In genomic region chr10:77168861-77169260, GRCh38 we compare ENCODE assay signal across 22 cellular contexts.
"Had no signal": no experiment of that assay in that cellular context is flagged by ENCODE, and none has a peak within 500 bp of the region (broad histone marks: within the 10 kb centered on the region; RNA-seq: fewer than 3 reads in every experiment).

No MANE protein-coding gene starts in this region.

- H3K4me3 Mint-ChIP-seq: activated naive CD4-positive, alpha-beta T cell treated with anti-CD3 and anti-CD28 coated beads, Interleukin-2, amount 50 U/mL, for 24 hours; dendritic cell treated with granulocyte-macrophage colony-stimulating factor and Interleukin-4, amounts not matched to agents 40 ng/mL and 50 ng/mL, for 4 days; naive B cell; stimulated activated effector memory CD8-positive, alpha-beta T cell treated with anti-CD3 and anti-CD28 coated beads, Interleukin-12 subunit alpha, Interleukin-12 subunit beta, amount 100 ng/mL, for 72 hours; stimulated activated naive CD8-positive, alpha-beta T cell treated with anti-CD3 and anti-CD28 coated beads, Interleukin-15, amount 100 ng/mL, for 72 hours; WTC11 had no signal

- H3K27me3 ChIP-seq: body of pancreas, esophagus muscularis mucosa, gastrocnemius medialis, tibial artery had no signal

- H3K27ac Mint-ChIP-seq: activated naive CD4-positive, alpha-beta T cell treated with anti-CD3 and anti-CD28 coated beads, Interleukin-2, amount 50 U/mL, for 24 hours; dendritic cell treated with granulocyte-macrophage colony-stimulating factor and Interleukin-4, amounts not matched to agents 40 ng/mL and 50 ng/mL, for 4 days; naive B cell; stimulated activated effector memory CD8-positive, alpha-beta T cell treated with anti-CD3 and anti-CD28 coated beads, Interleukin-12 subunit alpha, Interleukin-12 subunit beta, amount 100 ng/mL, for 72 hours; stimulated activated naive CD8-positive, alpha-beta T cell treated with anti-CD3 and anti-CD28 coated beads, Interleukin-15, amount 100 ng/mL, for 72 hours; WTC11 had no signal

- H3K9me3 Mint-ChIP-seq: activated naive CD4-positive, alpha-beta T cell treated with anti-CD3 and anti-CD28 coated beads, Interleukin-2, amount 50 U/mL, for 24 hours; dendritic cell treated with granulocyte-macrophage colony-stimulating factor and Interleukin-4, amounts not matched to agents 40 ng/mL and 50 ng/mL, for 4 days; stimulated activated effector memory CD8-positive, alpha-beta T cell treated with anti-CD3 and anti-CD28 coated beads, Interleukin-12 subunit alpha, Interleukin-12 subunit beta, amount 100 ng/mL, for 72 hours; stimulated activated naive CD8-positive, alpha-beta T cell treated with anti-CD3 and anti-CD28 coated beads, Interleukin-15, amount 100 ng/mL, for 72 hours; WTC11 had no signal

- H3K4me1 ChIP-seq: lower lobe of right lung had no signal

- H3K27ac ChIP-seq: body of pancreas, esophagus muscularis mucosa, gastrocnemius medialis, heart left ventricle, lower lobe of right lung, tibial artery had no signal

- ATAC-seq: body of pancreas; gastrocnemius medialis; heart left ventricle; lower lobe of right lung; sciatic nerve; stimulated activated effector memory CD8-positive, alpha-beta T cell treated with anti-CD3 and anti-CD28 coated beads, Interleukin-12 subunit alpha, Interleukin-12 subunit beta, amount 100 ng/mL, for 72 hours; stimulated activated naive CD8-positive, alpha-beta T cell treated with anti-CD3 and anti-CD28 coated beads, Interleukin-15, amount 100 ng/mL, for 72 hours; WTC11 had no signal

- DNase-seq: activated gamma-delta T cell treated with Interleukin-2 at 50 U/mL for 16 hours; activated T-cell treated with anti-CD3 and anti-CD28 coated beads, Interleukin-2, amount 50 U/mL, for 1 hour; anterior cingulate cortex; body of pancreas; caudate nucleus; effector CD8-positive, alpha-beta T cell; gastrocnemius medialis; heart left ventricle; lower lobe of right lung; naive B cell; occipital lobe; stimulated activated CD4-positive, alpha-beta T cell treated with anti-CD3 and anti-CD28 coated beads, Interleukin-2, amount 100 ng/mL, for 24 hours; stimulated activated naive CD8-positive, alpha-beta T cell treated with anti-CD3 and anti-CD28 coated beads, Interleukin-15, amount 100 ng/mL, for 72 hours; T1000; tibial artery had no signal

- FAIRE-seq: small intestine had no signal

- H3K36me3 ChIP-seq: esophagus muscularis mucosa, gastrocnemius medialis, heart left ventricle, lower lobe of right lung, tibial artery had no signal

- H3K4me3 ChIP-seq: body of pancreas, esophagus muscularis mucosa, gastrocnemius medialis, heart left ventricle, lower lobe of right lung, tibial artery had no signal

- H3K36me3 Mint-ChIP-seq: activated naive CD4-positive, alpha-beta T cell treated with anti-CD3 and anti-CD28 coated beads, Interleukin-2, amount 50 U/mL, for 24 hours; naive B cell; stimulated activated effector memory CD8-positive, alpha-beta T cell treated with anti-CD3 and anti-CD28 coated beads, Interleukin-12 subunit alpha, Interleukin-12 subunit beta, amount 100 ng/mL, for 72 hours; WTC11 had no signal

- H3K9me3 ChIP-seq: body of pancreas, esophagus muscularis mucosa, gastrocnemius medialis, heart left ventricle, lower lobe of right lung, tibial artery had no signal
